ENCODE assay signal across 17 cellular contexts in the genomic region with DNA sequence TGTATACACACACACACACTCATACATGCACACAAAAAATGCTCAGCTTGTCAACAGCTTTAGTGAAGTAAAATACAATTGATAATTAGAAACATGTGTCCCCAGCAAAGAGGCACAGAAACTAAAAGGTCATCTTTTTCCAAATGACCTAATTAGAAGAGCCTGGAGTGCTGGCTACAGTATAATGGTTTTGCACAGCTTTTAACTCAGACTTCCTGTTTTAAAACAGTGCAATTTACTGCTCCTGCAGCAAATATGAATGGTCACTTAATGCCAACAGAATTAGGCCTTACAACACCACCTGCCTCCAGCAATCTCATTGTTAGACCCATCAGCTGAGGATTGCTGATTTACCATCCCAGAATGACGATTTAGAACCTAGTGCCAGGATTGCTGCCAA.
DNase-seq lines count a peak whose midpoint lies in the region; TF ChIP-seq lines count a peak whose summit lies in the region.
"Had no signal": no experiment of that assay in that cellular context is flagged by ENCODE, and none has a peak within 500 bp of the region (broad histone marks: within the 10 kb centered on the region; RNA-seq: fewer than 3 reads in every experiment).

No MANE protein-coding gene starts in this region.

- no peak overlapping the region for H3K27ac ChIP-seq in breast epithelium
- H3K27ac ChIP-seq: C4-2B, vagina had no signal

- H3K27me3 ChIP-seq in breast epithelium: no peaks in the 10 kb centered on the region
- H3K27me3 ChIP-seq: vagina had no signal

- H3K9me3 ChIP-seq in breast epithelium: no peaks in the 10 kb centered on the region
- H3K9me3 ChIP-seq: vagina had no signal

- TF ChIP-seq POLR2A in breast epithelium (IDR thresholded peaks at IDR 0.05): no peak

- no peak overlapping the region for H3K4me3 ChIP-seq in fibroblast of the aortic adventitia (ENCODE audit: low read depth, low read length)
- no peak overlapping the region for H3K4me3 ChIP-seq in breast epithelium
- H3K4me3 ChIP-seq: vagina had no signal

- DNase-seq in NCI-H1105 treated with DMSO at 0.1 percent for 48 hours (lab: John Stamatoyannopoulos, UW): peak; percentile 72
- DNase-seq in NCI-H774 (lab: John Stamatoyannopoulos, UW): peak; percentile 50
- DNase-seq in fibroblast of the aortic adventitia (ENCODE audit: low read depth): peak; percentile 9
- DNase-seq in pons (ENCODE audit: low spot score): peak; percentile 18
- no peak for DNase-seq in NCI-H1930 (lab: John Stamatoyannopoulos, UW)
- no peak for DNase-seq in activated CD4-positive, alpha-beta T cell treated with anti-CD3 and anti-CD28 coated beads, Interleukin-2, amount 50 U/mL, for 48 hours
- no peak for DNase-seq in breast epithelium (ENCODE audit: low spot score in 2 of 2)
- DNase-seq: activated naive CD8-positive, alpha-beta T cell treated with anti-CD3 and anti-CD28 coated beads, Interleukin-2, amount 50 U/mL, for 24 hours; activated T-cell treated with anti-CD3 and anti-CD28 coated beads, Interleukin-2, amount 50 U/mL, for 72 hours; central memory CD4-positive, alpha-beta T cell; DND-41; endodermal cell; MV-4-11; NCI-H524 treated with DMSO at 0.1 percent for 48 hours; stimulated activated naive CD4-positive, alpha-beta T cell had no signal

- intact Hi-C loops in breast epithelium (cut with DNase I; ENCODE audit: low total_unique reads): no loop called here

- peaks cover 0 to 3% of the 10 kb centered on the region in 2 donors for H3K4me1 ChIP-seq in breast epithelium

- no peaks in the 10 kb centered on the region for H3K36me3 ChIP-seq in breast epithelium
- H3K36me3 ChIP-seq: vagina had no signal

- TF ChIP-seq CTCF in fibroblast of the aortic adventitia (IDR thresholded peaks at IDR 0.05; ENCODE audit: insufficient read depth, low read length) (no peak), breast epithelium (IDR thresholded peaks at IDR 0.05) (no peak)

Comparison
In these comparisons a context has a peak if more than half of its experiments do, and no peak if none do; other contexts are left out.
1. DNase-seq: peak in NCI-H1105 treated with DMSO at 0.1 percent for 48 hours (single experiment), NCI-H774 (single experiment), fibroblast of the aortic adventitia (single experiment) and pons (single experiment); none in NCI-H1930 (0 of 2), activated CD4-positive, alpha-beta T cell treated with anti-CD3 and anti-CD28 coated beads, Interleukin-2, amount 50 U/mL, for 48 hours (0 of 2) and breast epithelium (0 of 2).